Comparison of ENCODE assay signal across 8 cellular contexts in the genomic region with DNA sequence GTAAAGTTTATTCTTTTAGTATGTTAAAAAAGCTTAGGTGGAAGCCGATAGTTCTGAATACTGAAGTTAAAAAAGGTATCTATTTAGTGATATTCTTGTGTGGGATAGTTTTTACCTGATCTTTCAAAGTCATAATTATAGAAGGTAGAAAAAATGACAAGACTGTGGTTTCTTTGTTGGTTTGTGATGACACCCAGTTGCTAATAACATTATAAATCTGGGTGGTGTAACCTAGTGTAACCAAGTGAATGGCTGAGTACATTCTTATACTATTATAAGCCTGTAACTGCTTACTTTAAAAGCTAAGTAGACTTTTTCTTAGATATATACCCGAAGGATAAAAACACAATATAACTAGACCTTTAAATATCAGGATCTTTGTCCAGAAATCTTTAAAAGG. TPM values are rescaled to one million over a fixed set of nuclear protein-coding genes. Genes with fewer than 3 reads are reported as not detected.
A peak's percentile ranks its signal among the peaks of the same experiment; 100 is the strongest.
DNase-seq lines count a peak whose midpoint lies in the region; ATAC-seq and TF ChIP-seq lines count a peak whose summit lies in the region.

No MANE protein-coding gene starts in this region.

- H3K9me3 ChIP-seq in HUES6 (ENCODE audit: control insufficient read depth, insufficient read depth, low read depth, low read length) (no peaks in the 10 kb centered on the region), liver (ENCODE audit: control insufficient read depth in 4 of 4, low read length in 3 of 4) (no peaks in the 10 kb centered on the region)

- H3K36me3 ChIP-seq in HUES6 (ENCODE audit: control insufficient read depth, insufficient read depth, low read length), result no peaks in the 10 kb centered on the region
- H3K36me3 ChIP-seq in liver (ENCODE audit: control insufficient read depth in 4 of 4, insufficient read depth in 3 of 4, low read depth in 1 of 4, low read length in 3 of 4), result no peaks in the 10 kb centered on the region

- TF ChIP-seq CTCF in liver (IDR thresholded peaks at IDR 0.05; ENCODE audit: low read depth, low read length, missing input control), result no peak

- H3K27me3 ChIP-seq in HUES6 (ENCODE audit: control insufficient read depth, insufficient read depth, low read length), result no peaks in the 10 kb centered on the region
- no peaks in the 10 kb centered on the region for H3K27me3 ChIP-seq in liver (ENCODE audit: control insufficient read depth in 4 of 4, insufficient read depth in 4 of 4, low read length in 3 of 4)

- peak overlapping the region; percentile 84 for H3K9ac ChIP-seq in HUES6 (ENCODE audit: low read length)
- H3K9ac ChIP-seq in liver (ENCODE audit: low read depth in 1 of 2, low read length in 2 of 2), result peak overlapping the region in 1 of 2 donors; percentile 72

- WGBS in liver, result 5% methylated on average over 2 of the region's 2 CpGs

- DNase-seq in AG08395 (ENCODE audit: low spot score) (peak; percentile 27), amniotic epithelial cell (ENCODE audit: low read depth) (peak; percentile 59), HK-2 (ENCODE audit: unreplicated experiment) (no peak)
- DNase-seq in stimulated activated naive CD4-positive, alpha-beta T cell treated with Interleukin-2 at 50 U/mL for 16 hours (lab: John Stamatoyannopoulos, UW), result no peak

- TF ChIP-seq RAD21 in liver (IDR thresholded peaks at IDR 0.05), result no peak

- no peak overlapping the region for H3K27ac ChIP-seq in HUES6 (ENCODE audit: low read depth, low read length)
- H3K27ac ChIP-seq in liver (ENCODE audit: low read depth in 1 of 2, low read length in 2 of 2), result peak overlapping the region; percentile 92 to 97

- 0 out of 2 replicates have a peak, but pooled peaks cover 6% of the 10 kb centered on the region for H3K4me1 ChIP-seq in HUES6 (ENCODE audit: control insufficient read depth, insufficient read depth, low read length)
- H3K4me1 ChIP-seq in liver (ENCODE audit: control insufficient read depth in 4 of 4, insufficient read depth in 4 of 4, low read length in 3 of 4), result peaks cover 6 to 58% (median 29%) of the 10 kb centered on the region in 4 donors

- H3K4me3 ChIP-seq in HUES6 (ENCODE audit: low read depth, low read length) (peak overlapping the region; percentile 73), liver (ENCODE audit: low read depth in 1 of 3, low read length in 3 of 3) (peak overlapping the region; percentile 70 to 98 (median 85))

- ATAC-seq in HG03342 (IDR thresholded peaks at IDR 0.05; ENCODE audit: unreplicated experiment) (no peak), GM19035 (IDR thresholded peaks at IDR 0.05; ENCODE audit: unreplicated experiment) (no peak)

TF ChIP-seq in liver, 16 proteins besides CTCF, POLR2A, EP300 and RAD21:
- no peak for TF ChIP-seq HNF4G (IDR thresholded peaks at IDR 0.05)

RNA-seq across cellular contexts. Expression of a gene that starts 2.3 kb away (rescaled TPM):
- 10 to 100 TPM; 32.2 to 51.1 TPM for total RNA-seq in liver
- 10 to 100 TPM in 1 of 2 donors, 1 to 10 TPM in 1; 8.8 to 14.2 TPM for polyA plus RNA-seq in liver

Comparison
In these comparisons a context has a peak if more than half of its experiments do, and no peak if none do; other contexts are left out.
1. DNase-seq: peak in AG08395 (single experiment) and amniotic epithelial cell (single experiment); none in stimulated activated naive CD4-positive, alpha-beta T cell treated with Interleukin-2 at 50 U/mL for 16 hours (single experiment) and HK-2 (single experiment).